In the genomic region with DNA sequence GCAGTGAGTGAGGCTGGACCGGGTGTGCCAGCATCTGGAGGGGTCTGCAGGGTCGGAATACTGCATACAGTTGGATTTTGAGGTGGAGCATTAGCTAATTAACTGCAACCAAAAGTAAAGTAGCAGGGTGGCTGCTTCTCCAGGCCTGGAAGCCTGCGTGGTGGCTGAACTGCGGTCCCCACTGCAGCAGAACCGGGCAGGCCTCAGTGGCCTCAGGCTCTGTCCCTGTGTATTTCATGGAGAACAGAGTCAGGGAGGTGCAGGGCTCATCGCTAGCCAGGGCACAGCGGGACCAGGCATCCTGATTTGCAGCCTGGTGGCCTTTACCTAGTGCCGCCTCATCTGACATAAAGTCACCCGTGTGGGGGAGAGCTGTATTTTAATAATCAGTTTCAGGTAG, we compare ENCODE assay signal across 24 cellular contexts.
"Had no signal": no experiment of that assay in that cellular context is flagged by ENCODE, and none has a peak within 500 bp of the region (broad histone marks: within the 10 kb centered on the region; RNA-seq: fewer than 3 reads in every experiment).

No MANE protein-coding gene starts in this region.

- H3K4me2 ChIP-seq: SK-N-SH had no signal

- ATAC-seq: body of pancreas; heart right ventricle; left cardiac atrium; sciatic nerve; stimulated activated memory B cell treated with anti-CD40 and anti-IgM and Interleukin-4, amounts not matched to agents 10 μg/mL and 1 μg/mL and 100 μg/mL, for 72 hours had no signal

- DNase-seq: activated CD8-positive, alpha-beta memory T cell treated with anti-CD3 and anti-CD28 coated beads for 24 hours; activated CD8-positive, alpha-beta memory T cell treated with anti-CD3 and anti-CD28 coated beads, Interleukin-2, amount 50 U/mL, for 4 hours; anterior cingulate cortex; body of pancreas; effector CD4-positive, alpha-beta T cell; erythroblast; foreskin fibroblast; heart right ventricle; islet precursor cell; left cardiac atrium; nucleus accumbens; SIG-M5; SK-N-SH; small intestine; stimulated activated CD4-positive, alpha-beta T cell treated with anti-CD3 and anti-CD28 coated beads, Interleukin-2, amount 100 ng/mL, for 24 hours; WERI-Rb-1 had no signal

- H2AFZ ChIP-seq: parathyroid adenoma had no signal

- H3K27me3 ChIP-seq: body of pancreas, cardiac muscle cell, heart right ventricle, upper lobe of left lung had no signal

- H3K9me3 ChIP-seq: body of pancreas, SK-N-SH, thoracic aorta, upper lobe of left lung had no signal

- H3K27me3 Mint-ChIP-seq: dendritic cell treated with granulocyte-macrophage colony-stimulating factor and Interleukin-4, amounts not matched to agents 40 ng/mL and 50 ng/mL, for 4 days; stimulated activated memory B cell treated with anti-CD40 and anti-IgM and Interleukin-4, amounts not matched to agents 10 μg/mL and 1 μg/mL and 100 μg/mL, for 72 hours had no signal

- H3K9ac ChIP-seq: parathyroid adenoma, SK-N-SH had no signal

- H3K4me1 ChIP-seq: parathyroid adenoma had no signal

- H3K27ac ChIP-seq: body of pancreas, cardiac muscle cell, heart right ventricle, parathyroid adenoma, thoracic aorta, upper lobe of left lung, WERI-Rb-1 had no signal

- H3K9me3 Mint-ChIP-seq: dendritic cell treated with granulocyte-macrophage colony-stimulating factor and Interleukin-4, amounts not matched to agents 40 ng/mL and 50 ng/mL, for 4 days; nephron; stimulated activated memory B cell treated with anti-CD40 and anti-IgM and Interleukin-4, amounts not matched to agents 10 μg/mL and 1 μg/mL and 100 μg/mL, for 72 hours had no signal

- H3K36me3 ChIP-seq: cardiac muscle cell, thoracic aorta, upper lobe of left lung had no signal

- H3K4me3 Mint-ChIP-seq: dendritic cell treated with granulocyte-macrophage colony-stimulating factor and Interleukin-4, amounts not matched to agents 40 ng/mL and 50 ng/mL, for 4 days; nephron; stimulated activated memory B cell treated with anti-CD40 and anti-IgM and Interleukin-4, amounts not matched to agents 10 μg/mL and 1 μg/mL and 100 μg/mL, for 72 hours had no signal

- H3K4me3 ChIP-seq: body of pancreas, cardiac muscle cell, heart right ventricle, thoracic aorta, upper lobe of left lung had no signal

- H3K27ac Mint-ChIP-seq: dendritic cell treated with granulocyte-macrophage colony-stimulating factor and Interleukin-4, amounts not matched to agents 40 ng/mL and 50 ng/mL, for 4 days had no signal
